ENCODE assay signal across 1 cellular context in genomic region chr19:38429055-38429810, GRCh38.
TF ChIP-seq lines count a peak whose summit lies in the region.

No MANE protein-coding gene starts in this region.

TF ChIP-seq in K562, 482 proteins besides CTCF, POLR2A, EP300 and RAD21:
- TF ChIP-seq, protein P1, sequence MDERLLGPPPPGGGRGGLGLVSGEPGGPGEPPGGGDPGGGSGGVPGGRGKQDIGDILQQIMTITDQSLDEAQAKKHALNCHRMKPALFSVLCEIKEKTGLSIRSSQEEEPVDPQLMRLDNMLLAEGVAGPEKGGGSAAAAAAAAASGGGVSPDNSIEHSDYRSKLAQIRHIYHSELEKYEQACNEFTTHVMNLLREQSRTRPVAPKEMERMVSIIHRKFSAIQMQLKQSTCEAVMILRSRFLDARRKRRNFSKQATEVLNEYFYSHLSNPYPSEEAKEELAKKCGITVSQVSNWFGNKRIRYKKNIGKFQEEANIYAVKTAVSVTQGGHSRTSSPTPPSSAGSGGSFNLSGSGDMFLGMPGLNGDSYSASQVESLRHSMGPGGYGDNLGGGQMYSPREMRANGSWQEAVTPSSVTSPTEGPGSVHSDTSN (CRISPR knock-in tag; IDR thresholded peaks at IDR 0.05; ENCODE audit: low read depth) = no peak
- TF ChIP-seq, protein P1 (tag; conservative IDR thresholded peaks at IDR 0.05; ENCODE audit: low read depth) = 0 out of 2 replicates have a peak, but pooled peaks have one; percentile 13
- TF ChIP-seq ZNF444 (CRISPR knock-in tag; IDR thresholded peaks at IDR 0.05) = no peak
